Comparison of ENCODE assay signal across 9 cellular contexts in the genomic region with DNA sequence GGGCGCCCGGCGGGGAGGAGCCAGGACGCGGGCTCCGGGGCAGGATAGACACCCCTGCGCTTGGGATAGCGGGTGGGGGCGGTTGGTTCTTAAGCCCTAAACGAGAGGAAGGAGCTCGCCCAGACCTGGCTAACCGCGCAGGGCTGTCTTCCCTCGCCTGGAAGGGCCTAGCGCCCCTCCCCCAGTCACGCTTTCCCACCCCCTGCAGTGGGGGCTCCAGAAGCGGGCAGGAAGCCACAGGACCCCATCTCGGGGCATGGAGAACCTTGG. TPM values are rescaled to one million over a fixed set of nuclear protein-coding genes. Genes with fewer than 3 reads are reported as not detected.
A peak's percentile ranks its signal among the peaks of the same experiment; 100 is the strongest.
DNase-seq lines count a peak whose midpoint lies in the region; ATAC-seq and TF ChIP-seq lines count a peak whose summit lies in the region.
"Had no signal": no experiment of that assay in that cellular context is flagged by ENCODE, and none has a peak within 500 bp of the region (broad histone marks: within the 10 kb centered on the region; RNA-seq: fewer than 3 reads in every experiment).

No MANE protein-coding gene starts in this region.

- peaks cover 100% of the 10 kb centered on the region for H3K27me3 ChIP-seq in ectodermal cell (ENCODE audit: control insufficient read depth, insufficient read depth, low read length, poor library complexity, severe bottlenecking)
- H3K27me3 ChIP-seq in muscle layer of colon (ENCODE audit: control insufficient read depth in 1 of 2, insufficient read depth in 2 of 2, low read length in 2 of 2), result peaks cover 25 to 79% of the 10 kb centered on the region in 2 donors
- H3K27me3 ChIP-seq in vagina, result peaks cover 14% of the 10 kb centered on the region
- H3K27me3 ChIP-seq in SJCRH30, result peaks cover 9% of the 10 kb centered on the region; the same call in 1 of the 2 replicates

- H3K36me3 ChIP-seq in ectodermal cell (ENCODE audit: control insufficient read depth, insufficient read depth, low read length) (no peaks in the 10 kb centered on the region), muscle layer of colon (ENCODE audit: insufficient read depth, low read length) (no peaks in the 10 kb centered on the region), vagina (no peaks in the 10 kb centered on the region), SJCRH30 (no peaks in the 10 kb centered on the region)

- DNase-seq in Right ventricle myocardium inferior (ENCODE audit: missing footprints), result no peak
- DNase-seq in Right ventricle myocardium superior, result no peak
- DNase-seq in vagina (ENCODE audit: extremely low spot score in 2 of 2), result no peak
- no peak for DNase-seq in mesenteric fat pad (ENCODE audit: low spot score)
- DNase-seq in SJCRH30, result no peak
- DNase-seq in cerebellum (ENCODE audit: low spot score), result no peak
- DNase-seq: NK-92 treated with Interleukin-12 subunit alpha and Interleukin-12 subunit beta, amount 100 ng/mL, for 24 hours had no signal

- no peak for TF ChIP-seq POLR2A in vagina (IDR thresholded peaks at IDR 0.05)

- intact Hi-C loops in Right ventricle myocardium inferior (cut with DNase I), result no loop called here
- intact Hi-C loops in Right ventricle myocardium superior (cut with DNase I), result no loop called here
- intact Hi-C loops in vagina (cut with DNase I), result no loop called here

- no peak overlapping the region for H3K27ac ChIP-seq in ectodermal cell (ENCODE audit: insufficient read depth, low read depth, low read length, poor library complexity, severe bottlenecking)
- no peak overlapping the region for H3K27ac ChIP-seq in muscle layer of colon (ENCODE audit: low read depth, low read length)
- H3K27ac ChIP-seq in vagina, result no peak overlapping the region
- no peak overlapping the region for H3K27ac ChIP-seq in SJCRH30

- no peak overlapping the region for H3K9ac ChIP-seq in muscle layer of colon (ENCODE audit: low read length)

- H3K9me3 ChIP-seq in ectodermal cell (ENCODE audit: control insufficient read depth, low read length) (no peaks in the 10 kb centered on the region), muscle layer of colon (ENCODE audit: low read length) (no peaks in the 10 kb centered on the region), vagina (no peaks in the 10 kb centered on the region), SJCRH30 (replicated peaks) (no peaks in the 10 kb centered on the region)

- H3K4me1 ChIP-seq in ectodermal cell (ENCODE audit: control insufficient read depth, insufficient read depth, low read length), result peaks cover 29% of the 10 kb centered on the region
- H3K4me1 ChIP-seq in muscle layer of colon (ENCODE audit: insufficient read depth, low read length), result peaks cover 10% of the 10 kb centered on the region
- H3K4me1 ChIP-seq in vagina, result peaks cover 47% of the 10 kb centered on the region
- H3K4me1 ChIP-seq in SJCRH30, result no peaks in the 10 kb centered on the region

- no peak for TF ChIP-seq CTCF in vagina (IDR thresholded peaks at IDR 0.05)

- 2 to 4% methylated on average over 18 of the region's 18 CpGs for WGBS in ectodermal cell, 2 experiments

- H3K4me3 ChIP-seq in ectodermal cell (ENCODE audit: insufficient read depth, low read depth, low read length), result peak overlapping the region; percentile 25
- peak overlapping the region; percentile 23 to 36 for H3K4me3 ChIP-seq in muscle layer of colon (ENCODE audit: low read depth in 1 of 2, low read length in 2 of 2)
- peak overlapping the region; percentile 25 to 33 for H3K4me3 ChIP-seq in vagina
- no peak overlapping the region for H3K4me3 ChIP-seq in SJCRH30

- ATAC-seq in Right ventricle myocardium inferior, result peak; percentile 11
- ATAC-seq in Right ventricle myocardium superior (ENCODE audit: poor library complexity), result no peak

RNA-seq across cellular contexts. Expression of a gene that starts 6.5 kb away (rescaled TPM):
- total RNA-seq in Right ventricle myocardium inferior (not detected), Right ventricle myocardium superior (not detected), vagina (0.25 TPM), mesenteric fat pad (not detected), cerebellum (3.4 TPM)
- not detected for polyA plus RNA-seq in ectodermal cell (2013, experiment 1 of 4)
- polyA plus RNA-seq in ectodermal cell (2013, experiment 2 of 4), result 0.04 TPM
- 0.11 TPM for polyA plus RNA-seq in ectodermal cell (2013, experiment 3 of 4)
- 0.08 TPM for polyA plus RNA-seq in ectodermal cell (2013, experiment 4 of 4)
- total RNA-seq in SJCRH30 (2014; rRNA removed; shearing (Covaris generic)), result not detected in 2 replicates
